ENCODE assay signal across 28 cellular contexts in genomic region chr2:114577657-114578056, GRCh38.
"Had no signal": no experiment of that assay in that cellular context is flagged by ENCODE, and none has a peak within 500 bp of the region (broad histone marks: within the 10 kb centered on the region; RNA-seq: fewer than 3 reads in every experiment).

No MANE protein-coding gene starts in this region.

- H3K79me2 ChIP-seq: parathyroid adenoma had no signal

- H3K4me3 ChIP-seq: ovary, psoas muscle, skin epidermis, smooth muscle cell, spleen, suprapubic skin, testis, tibial artery, transverse colon, upper lobe of right lung, uterus had no signal

- H3K27me3 ChIP-seq: ovary, spleen, suprapubic skin, testis, tibial artery, transverse colon, upper lobe of right lung, uterus had no signal

- DNase-seq: naive thymus-derived CD4-positive, alpha-beta T cell; natural killer cell; occipital lobe; ovary; posterior cingulate gyrus; psoas muscle; right cardiac atrium; spleen; stimulated activated CD4-positive, alpha-beta T cell treated with anti-CD3 and anti-CD28 coated beads, Interleukin-12 subunit alpha, Interleukin-12 subunit beta, amount 100 ng/mL, for 4 hours; stimulated activated CD4-positive, alpha-beta T cell treated with anti-CD3 and anti-CD28 coated beads, Interleukin-1b, Interleukin-23, amount 100 ng/mL, for 48 hours; stimulated activated CD4-positive, alpha-beta T cell treated with anti-CD3 and anti-CD28 coated beads, Interleukin-4, amount 100 ng/mL, for 1 hour; stimulated activated CD4-positive, alpha-beta T cell treated with anti-CD3 and anti-CD28 coated beads, Interleukin-4, amount 100 ng/mL, for 4 hours; stimulated activated CD8-positive, alpha-beta memory T cell treated with anti-CD3 and anti-CD28 coated beads, Interleukin-4, amount 100 ng/mL, for 48 hours; stimulated activated naive CD4-positive, alpha-beta T cell; stimulated activated naive CD8-positive, alpha-beta T cell treated with anti-CD3 and anti-CD28 coated beads, Interleukin-15, amount 100 ng/mL, for 72 hours; stimulated activated naive CD8-positive, alpha-beta T cell treated with anti-CD3 and anti-CD28 coated beads, Interleukin-15, Interleukin-2, amounts not matched to agents 100 U/mL and 50 U/mL, for 24 hours; substantia nigra; testis; tibial artery; transverse colon; upper lobe of right lung; uterus had no signal

- ATAC-seq: naive thymus-derived CD4-positive, alpha-beta T cell; natural killer cell; psoas muscle; right cardiac atrium; sciatic nerve; stimulated activated memory B cell treated with anti-CD40 and anti-IgM and Interleukin-4, amounts not matched to agents 10 μg/mL and 1 μg/mL and 100 μg/mL, for 72 hours; stimulated activated naive CD8-positive, alpha-beta T cell treated with anti-CD3 and anti-CD28 coated beads, Interleukin-15, amount 100 ng/mL, for 72 hours; stimulated activated naive CD8-positive, alpha-beta T cell treated with anti-CD3 and anti-CD28 coated beads, Interleukin-15, Interleukin-2, amounts not matched to agents 100 U/mL and 50 U/mL, for 24 hours; upper lobe of right lung had no signal

- H3K4me1 ChIP-seq: parathyroid adenoma, psoas muscle, spleen, suprapubic skin, testis, upper lobe of right lung, uterus had no signal

- H3K4me2 ChIP-seq: smooth muscle cell had no signal

- H3K9ac ChIP-seq: parathyroid adenoma had no signal

- H2AFZ ChIP-seq: parathyroid adenoma had no signal

- H3K36me3 ChIP-seq: ovary, spleen, suprapubic skin, tibial artery, transverse colon, upper lobe of right lung, uterus had no signal

- H3K9me3 ChIP-seq: ovary, psoas muscle, spleen, suprapubic skin, testis, tibial artery, transverse colon, upper lobe of right lung, uterus had no signal

- H3K27ac ChIP-seq: ovary, parathyroid adenoma, psoas muscle, skin epidermis, spleen, suprapubic skin, testis, tibial artery, transverse colon, upper lobe of right lung, uterus had no signal
